5 cellular contexts compared by ENCODE assay signal in the genomic region with DNA sequence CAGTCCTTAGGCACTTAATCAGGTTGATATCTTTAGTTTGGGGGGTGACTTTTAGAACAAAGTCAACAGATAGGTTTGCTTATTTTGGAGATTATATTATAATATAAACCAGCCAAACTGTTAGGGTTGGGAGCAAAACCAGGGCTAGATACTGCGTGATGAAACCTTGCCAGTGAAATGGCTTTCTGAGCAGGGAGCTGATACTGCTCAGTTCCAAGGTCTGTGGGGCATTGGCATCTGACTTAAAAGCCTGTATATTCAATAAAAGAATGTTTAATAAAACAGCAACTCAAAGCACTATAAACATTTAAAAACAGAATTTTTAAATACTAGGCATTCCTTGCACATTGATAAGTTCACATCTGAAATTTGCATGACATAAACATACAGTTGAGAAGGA.
"Had no signal": no experiment of that assay in that cellular context is flagged by ENCODE, and none has a peak within 500 bp of the region (broad histone marks: within the 10 kb centered on the region; RNA-seq: fewer than 3 reads in every experiment).

No MANE protein-coding gene starts in this region.

- H3K4me3 ChIP-seq: K562 had no signal

- ATAC-seq: HepG2, K562 had no signal

- H3K27ac ChIP-seq: HL-60 had no signal

- DNase-seq: KBM-7, KG1 had no signal
